Comparison of ENCODE assay signal across 8 cellular contexts in genomic region chr6:156776841-156777576, GRCh38. TPM values are rescaled to one million over a fixed set of nuclear protein-coding genes. Genes with fewer than 3 reads are reported as not detected.
DNase-seq lines count a peak whose midpoint lies in the region; ATAC-seq and TF ChIP-seq lines count a peak whose summit lies in the region.

TSS of gene ARID1B (plus strand) at chr6:156777378. CDS start at chr6:156777681, 303 bp downstream.

- peaks cover under 1% of the 10 kb centered on the region; the same call in 1 of the 2 replicates for H4K20me1 ChIP-seq in DOHH2 (ENCODE audit: control insufficient read depth, insufficient read depth, low read depth, low read length)

- ATAC-seq in GM21576 (IDR thresholded peaks at IDR 0.05; ENCODE audit: unreplicated experiment): peak; percentile 36
- ATAC-seq in gastroesophageal sphincter: peak; percentile 82

- TF ChIP-seq POLR2A in gastroesophageal sphincter (IDR thresholded peaks at IDR 0.05): peak; percentile 51 to 70

- H3K4me3 ChIP-seq in DOHH2 (ENCODE audit: low read length) (peak within 1 kb of the TSS; percentile 82), gastroesophageal sphincter (peak within 1 kb of the TSS; percentile 78 to 81)

- no peak for TF ChIP-seq CTCF in DOHH2 (IDR thresholded peaks at IDR 0.05; ENCODE audit: low read depth, low read length, poor library complexity, severe bottlenecking)
- peak in 1 of 4 experiments; percentile 13 for TF ChIP-seq CTCF in gastroesophageal sphincter (IDR thresholded peaks at IDR 0.05)

- H3K9me2 ChIP-seq in DOHH2 (replicated peaks; ENCODE audit: control insufficient read depth, low read length): no peaks in the 10 kb centered on the region

- peaks cover 60% of the 10 kb centered on the region for H3K79me2 ChIP-seq in DOHH2 (ENCODE audit: control insufficient read depth, low read length)

- in situ Hi-C loops in SK-MEL-5 (cut with HindIII; ENCODE audit: low pct_unique_long_range_greater_than_20kb, low sequenced_read_pairs): no loop called here

- no peaks in the 10 kb centered on the region for H3K9me3 ChIP-seq in DOHH2 (ENCODE audit: control insufficient read depth, insufficient read depth, low read length)
- no peaks in the 10 kb centered on the region for H3K9me3 ChIP-seq in gastroesophageal sphincter

- peaks cover 22% of the 10 kb centered on the region for H3F3A ChIP-seq in DOHH2 (ENCODE audit: control insufficient read depth, insufficient read depth)

- peak within 1 kb of the TSS; percentile 89 for H3K4me2 ChIP-seq in DOHH2 (ENCODE audit: low read length)

- H3K36me3 ChIP-seq in DOHH2 (ENCODE audit: control insufficient read depth, low read length) (peaks cover 30% of the 10 kb centered on the region), gastroesophageal sphincter (no peaks in the 10 kb centered on the region)

- no peaks in the 10 kb centered on the region for H3K27me3 ChIP-seq in DOHH2 (ENCODE audit: control insufficient read depth, low read length)
- no peaks in the 10 kb centered on the region for H3K27me3 ChIP-seq in gastroesophageal sphincter

- H3K27ac ChIP-seq in DOHH2 (ENCODE audit: low read depth, low read length) (peak within 1 kb of the TSS; percentile 95), gastroesophageal sphincter (peak within 1 kb of the TSS; percentile 89 to 99 (median 97))

- WGBS in gastroesophageal sphincter (ENCODE audit: low coverage in 1 of 2), 2 donors: 0 to 2% methylated on average over 8 to 9 of the region's 65 CpGs

- peak; percentile 59 for DNase-seq in KG1 (lab: John Stamatoyannopoulos, UW)
- DNase-seq in SK-MEL-5 (ENCODE audit: low read depth, low spot score): peak; percentile 65
- DNase-seq in activated naive CD4-positive, alpha-beta T cell (lab: John Stamatoyannopoulos, UW): peak; percentile 48 to 72 (median 61)
- peak; percentile 57 for DNase-seq in occipital lobe (lab: John Stamatoyannopoulos, UW)
- peak; percentile 83 for DNase-seq in superior temporal gyrus (ENCODE audit: extremely low spot score)

- TF ChIP-seq EP300 in gastroesophageal sphincter (IDR thresholded peaks at IDR 0.05): no peak

- H3K4me1 ChIP-seq in DOHH2 (ENCODE audit: control insufficient read depth, low read length) (peaks cover 36% of the 10 kb centered on the region), gastroesophageal sphincter (peaks cover 0 to 44% (median 6%) of the 10 kb centered on the region in 3 donors)

RNA-seq across cellular contexts. Expression of gene ARID1B, which starts in this region (rescaled TPM):
- 19.7 and 20.0 TPM in 2 replicates for total RNA-seq in SK-MEL-5 (2014; rRNA removed; shearing (Covaris generic))
- polyA plus RNA-seq in SK-MEL-5 (2015; cell fraction: cytosol; rRNA removed): 24.8 and 40.6 TPM in 2 replicates
- polyA plus RNA-seq in SK-MEL-5 (2015; cell fraction: nucleus; rRNA removed): 41.5 and 44.3 TPM in 2 replicates
- total RNA-seq in gastroesophageal sphincter (100 to 1,000 TPM in 1 of 4 donors, 10 to 100 TPM in 3; 40.0 to 106 (median 79.7) TPM), occipital lobe (95.8 TPM)

Comparison
In these comparisons a context has a peak if more than half of its experiments do, and no peak if none do; other contexts are left out.
1. Peak in every context shown above with its lines: DNase-seq, ATAC-seq, H3K4me3 ChIP-seq and H3K27ac ChIP-seq.